Comparison of ENCODE assay signal across 21 cellular contexts in the genomic region with DNA sequence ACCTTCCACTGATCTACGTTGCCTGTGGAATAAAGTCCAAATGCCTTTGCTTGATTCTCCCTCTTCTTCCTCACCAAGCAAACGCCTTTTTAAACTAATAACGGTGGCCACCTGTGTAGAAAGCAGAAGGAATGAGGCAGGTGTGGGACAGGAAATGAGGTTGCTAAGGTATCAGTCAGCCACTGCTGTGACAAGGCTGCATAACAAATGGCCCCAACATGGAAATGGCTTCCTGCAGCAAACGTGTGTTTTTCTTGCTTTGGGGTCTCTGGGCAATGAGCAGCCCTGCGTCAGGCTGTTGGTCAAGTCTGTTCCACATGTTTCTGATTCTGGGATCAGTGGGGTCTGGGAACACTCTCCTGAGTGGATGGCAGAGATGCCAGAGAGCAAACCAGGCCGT. TPM values are rescaled to one million over a fixed set of nuclear protein-coding genes. Genes with fewer than 3 reads are reported as not detected.
"Had no signal": no experiment of that assay in that cellular context is flagged by ENCODE, and none has a peak within 500 bp of the region (broad histone marks: within the 10 kb centered on the region; RNA-seq: fewer than 3 reads in every experiment).

No MANE protein-coding gene starts in this region.

- H3K27ac ChIP-seq: HL-60, KMS-11, SJSA1, SK-N-MC had no signal

- DNase-seq: Kasumi-1, MM.1S, NCI-H1092 treated with DMSO at 0.1 percent for 48 hours, NCI-H1436, NCI-H187, NCI-H2029, NCI-H2081 treated with DMSO at 0.1 percent for 48 hours, NCI-H2171, NCI-H226, NCI-H446, NCI-H510A, NCI-H524 treated with DMSO at 0.1 percent for 48 hours, NCI-H69, NCI-H774, RPMI8226, SIG-M5 had no signal

- H3K4me1 ChIP-seq: SJSA1 had no signal

- H3K4me3 ChIP-seq: SJSA1, SK-N-MC had no signal

- H3K9me3 ChIP-seq: SJSA1 had no signal

- H3K36me3 ChIP-seq: SJSA1 had no signal

- H3K4me2 ChIP-seq: KMS-11 had no signal

- H3K9ac ChIP-seq: KMS-11 had no signal

RNA-seq across cellular contexts. Expression of a gene that starts 56.0 kb away (rescaled TPM):
- total RNA-seq: M059J had no signal
